11 cellular contexts compared by ENCODE assay signal in the genomic region with DNA sequence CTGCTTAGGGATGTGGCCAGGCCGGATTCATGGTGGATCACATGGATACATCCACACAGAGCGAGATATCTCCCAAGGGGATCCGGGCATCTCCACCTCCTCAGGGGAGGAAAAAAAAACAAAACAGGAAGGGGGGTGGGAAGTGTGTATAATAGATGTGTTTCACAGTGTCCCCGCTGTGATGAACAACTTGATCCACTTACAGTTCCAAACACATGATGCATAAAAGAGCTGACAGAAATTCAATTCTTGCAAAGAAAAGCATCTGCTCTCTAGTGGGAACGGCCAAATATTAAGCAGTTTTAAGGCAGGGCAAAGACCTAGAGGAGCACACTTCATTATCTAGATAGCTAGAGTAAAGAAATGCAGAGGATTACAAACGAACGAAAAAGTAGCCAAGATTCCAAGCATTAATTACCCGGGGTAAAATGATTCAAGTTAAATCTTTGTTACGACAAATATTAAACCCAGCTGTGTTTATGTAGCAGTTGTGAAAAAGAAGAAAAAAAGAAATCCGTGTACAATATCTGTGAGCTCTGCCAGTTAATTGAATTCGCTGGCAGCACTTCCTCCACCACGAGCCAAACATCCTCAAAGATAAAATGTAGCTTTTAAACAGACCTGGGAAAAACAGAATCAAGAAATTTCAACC.
DNase-seq lines count a peak whose midpoint lies in the region; TF ChIP-seq lines count a peak whose summit lies in the region.
"Had no signal": no experiment of that assay in that cellular context is flagged by ENCODE, and none has a peak within 500 bp of the region (broad histone marks: within the 10 kb centered on the region; RNA-seq: fewer than 3 reads in every experiment).

No MANE protein-coding gene starts in this region.

- DNase-seq in GM04503 (ENCODE audit: low read depth) (peak; percentile 33), NCI-H69 (lab: John Stamatoyannopoulos, UW) (peak; percentile 98), fibroblast of the conjunctiva (ENCODE audit: low read depth) (peak; percentile 39), sigmoid colon (no peak), breast epithelium (ENCODE audit: low spot score in 2 of 2) (no peak), DMS 273 treated with DMSO at 0.1 percent for 48 hours (lab: John Stamatoyannopoulos, UW) (no peak), HK-2 (ENCODE audit: unreplicated experiment) (no peak), GM20000 (ENCODE audit: low spot score) (no peak)
- DNase-seq: activated CD4-positive, alpha-beta T cell treated with anti-CD3 and anti-CD28 coated beads, Interleukin-2, amount 10 ng/mL, durations not matched to agents 24 days and 14 days; activated naive CD4-positive, alpha-beta T cell treated with anti-CD3 and anti-CD28 coated beads, Interleukin-2, amount 10 ng/mL, durations not matched to agents 7 days and 5 days had no signal

- 37 to 59% methylated on average over 12 of the region's 12 CpGs for WGBS in sigmoid colon, 2 donors

- peak overlapping the region in 3 of 4 donors; percentile 7 to 50 (median 25) for H3K27ac ChIP-seq in sigmoid colon
- peak overlapping the region in 1 of 2 donors; percentile 28 for H3K27ac ChIP-seq in breast epithelium

- TF ChIP-seq CTCF in sigmoid colon (IDR thresholded peaks at IDR 0.05) = no peak
- TF ChIP-seq CTCF in breast epithelium (IDR thresholded peaks at IDR 0.05) = no peak
- TF ChIP-seq CTCF in GM20000 (IDR thresholded peaks at IDR 0.05; ENCODE audit: extremely low read depth, missing control alignments) = no peak

- no peak overlapping the region for H3K4me3 ChIP-seq in sigmoid colon
- H3K4me3 ChIP-seq in breast epithelium = peak overlapping the region in 1 of 3 donors; percentile 19
- H3K4me3 ChIP-seq: HAP-1 had no signal

- H3K4me1 ChIP-seq in sigmoid colon = peaks cover 0 to 17% (median 12%) of the 10 kb centered on the region in 4 donors
- H3K4me1 ChIP-seq in breast epithelium = peaks cover 3 to 6% of the 10 kb centered on the region in 2 donors

- no peaks in the 10 kb centered on the region for H3K27me3 ChIP-seq in sigmoid colon
- no peaks in the 10 kb centered on the region for H3K27me3 ChIP-seq in breast epithelium

- no peak for TF ChIP-seq POLR2A in sigmoid colon (IDR thresholded peaks at IDR 0.05)
- TF ChIP-seq POLR2A in breast epithelium (IDR thresholded peaks at IDR 0.05) = no peak

- H3K36me3 ChIP-seq in sigmoid colon = no peaks in the 10 kb centered on the region
- H3K36me3 ChIP-seq in breast epithelium = no peaks in the 10 kb centered on the region
- H3K36me3 ChIP-seq: HAP-1 had no signal

- intact Hi-C loops in sigmoid colon (cut with DNase I) (no loop called here), breast epithelium (cut with DNase I; ENCODE audit: low total_unique reads) (no loop called here)

- H3K9me3 ChIP-seq in sigmoid colon (no peaks in the 10 kb centered on the region), breast epithelium (no peaks in the 10 kb centered on the region)
- H3K9me3 ChIP-seq: HAP-1 had no signal

- TF ChIP-seq EP300 in sigmoid colon (IDR thresholded peaks at IDR 0.05) = no peak

Comparison
In these comparisons a context has a peak if more than half of its experiments do, and no peak if none do; other contexts are left out.
1. DNase-seq: peak in GM04503 (single experiment), NCI-H69 (single experiment) and fibroblast of the conjunctiva (single experiment); none in sigmoid colon (single experiment), breast epithelium (0 of 2), DMS 273 treated with DMSO at 0.1 percent for 48 hours (single experiment), HK-2 (single experiment) and GM20000 (single experiment).